ENCODE assay signal across 22 cellular contexts in genomic region chr5:62643556-62644451, GRCh38.
DNase-seq lines count a peak whose midpoint lies in the region; ATAC-seq and TF ChIP-seq lines count a peak whose summit lies in the region.
"Had no signal": no experiment of that assay in that cellular context is flagged by ENCODE, and none has a peak within 500 bp of the region (broad histone marks: within the 10 kb centered on the region; RNA-seq: fewer than 3 reads in every experiment).

No MANE protein-coding gene starts in this region.

- no peak overlapping the region for H3K27ac Mint-ChIP-seq in natural killer cell
- H3K27ac Mint-ChIP-seq: activated CD4-positive, alpha-beta T cell treated with anti-CD3 and anti-CD28 coated beads for 36 hours had no signal

- H3K27me3 ChIP-seq in brain microvascular endothelial cell (replicated peaks) = no peaks in the 10 kb centered on the region
- H3K27me3 ChIP-seq in gastrocnemius medialis = no peaks in the 10 kb centered on the region
- no peaks in the 10 kb centered on the region for H3K27me3 ChIP-seq in ovary
- H3K27me3 ChIP-seq: pancreas, right lobe of liver, stomach, tibial nerve had no signal

- no peaks in the 10 kb centered on the region for H3K9me3 ChIP-seq in gastrocnemius medialis
- no peaks in the 10 kb centered on the region for H3K9me3 ChIP-seq in ovary
- H3K9me3 ChIP-seq: pancreas, right lobe of liver, stomach, tibial nerve had no signal

- H3K36me3 ChIP-seq in brain microvascular endothelial cell (replicated peaks) = no peaks in the 10 kb centered on the region
- H3K36me3 ChIP-seq in gastrocnemius medialis = no peaks in the 10 kb centered on the region
- no peaks in the 10 kb centered on the region for H3K36me3 ChIP-seq in ovary
- H3K36me3 ChIP-seq: pancreas, right lobe of liver, stomach had no signal

- TF ChIP-seq POLR2A in gastrocnemius medialis (IDR thresholded peaks at IDR 0.05) (no peak), ovary (IDR thresholded peaks at IDR 0.05) (no peak)

- no peaks in the 10 kb centered on the region for H3K36me3 Mint-ChIP-seq in natural killer cell

- H3K4me3 Mint-ChIP-seq in natural killer cell = no peak overlapping the region
- H3K4me3 Mint-ChIP-seq: activated CD4-positive, alpha-beta T cell treated with anti-CD3 and anti-CD28 coated beads for 36 hours had no signal

- no peak overlapping the region for H3K4me3 ChIP-seq in brain microvascular endothelial cell (ENCODE audit: low read depth, low read length)
- no peak overlapping the region for H3K4me3 ChIP-seq in gastrocnemius medialis
- H3K4me3 ChIP-seq in ovary = no peak overlapping the region
- H3K4me3 ChIP-seq: K562, pancreas, right lobe of liver, stomach, tibial nerve had no signal

- peak; percentile 15 for DNase-seq in NCI-H748 (lab: John Stamatoyannopoulos, UW; ENCODE audit: unreplicated experiment)
- DNase-seq in NCI-H748 treated with DMSO at 0.1 percent for 48 hours (lab: John Stamatoyannopoulos, UW) = no peak
- DNase-seq in NCI-H1105 (lab: John Stamatoyannopoulos, UW) = peak; percentile 24
- DNase-seq in brain microvascular endothelial cell = no peak
- DNase-seq in gastrocnemius medialis = peak; percentile 9 to 31
- no peak for DNase-seq in ovary
- no peak for DNase-seq in SK-N-DZ (ENCODE audit: low spot score)
- DNase-seq in natural killer cell = no peak
- DNase-seq: activated CD4-positive, alpha-beta T cell treated with anti-CD3 and anti-CD28 coated beads for 36 hours; activated naive CD4-positive, alpha-beta T cell treated with Interleukin-2 at 50 U/mL for 16 hours; activated T-cell treated with anti-CD3 and anti-CD28 coated beads, Interleukin-2, amount 50 U/mL, for 48 hours; amniotic stem cell; Calu3; cortex of kidney; HCEC 1CT; NCI-H187 treated with DMSO at 0.1 percent for 48 hours; NCI-H510A treated with DMSO at 0.1 percent for 48 hours; pancreas; right lobe of liver; stomach had no signal

- no peaks in the 10 kb centered on the region for H3K4me1 ChIP-seq in gastrocnemius medialis
- H3K4me1 ChIP-seq in ovary (ENCODE audit: insufficient read depth) = no peaks in the 10 kb centered on the region
- H3K4me1 ChIP-seq: pancreas, right lobe of liver, stomach, tibial nerve had no signal

- 84 to 90% (median 90%) methylated on average over 17 of the region's 17 CpGs for WGBS in ovary, 3 donors

- in situ Hi-C loops in brain microvascular endothelial cell (cut with HindIII; ENCODE audit: low pct_ligation_motif_present, low sequenced_read_pairs) (no loop called here), gastrocnemius medialis (cut with MboI; ENCODE audit: low sequenced_read_pairs in 4 of 4) (no loop called here)

- H3K27me3 Mint-ChIP-seq in natural killer cell (ENCODE audit: low read depth in 2 of 2) = no peaks in the 10 kb centered on the region
- H3K27me3 Mint-ChIP-seq: activated CD4-positive, alpha-beta T cell treated with anti-CD3 and anti-CD28 coated beads for 36 hours had no signal

- H3K9me3 Mint-ChIP-seq in natural killer cell = no peaks in the 10 kb centered on the region

- peak; percentile 3 for TF ChIP-seq CTCF in brain microvascular endothelial cell (IDR thresholded peaks at IDR 0.05; ENCODE audit: low read depth, low read length, missing control alignments)
- TF ChIP-seq CTCF in gastrocnemius medialis (IDR thresholded peaks at IDR 0.05 in 4 of 5, conservative IDR thresholded peaks at IDR 0.05 in 1 of 5) = no peak
- no peak for TF ChIP-seq CTCF in ovary (IDR thresholded peaks at IDR 0.05)
- TF ChIP-seq CTCF in natural killer cell (IDR thresholded peaks at IDR 0.05) = no peak

- ATAC-seq in gastrocnemius medialis (peak in 1 of 2 donors; percentile 47), natural killer cell (no peak)
- ATAC-seq: activated CD4-positive, alpha-beta T cell treated with anti-CD3 and anti-CD28 coated beads for 36 hours; K562; pancreas had no signal

- TF ChIP-seq EP300 in ovary (IDR thresholded peaks at IDR 0.05) = no peak

- H3K27ac ChIP-seq in brain microvascular endothelial cell = no peak overlapping the region
- H3K27ac ChIP-seq in gastrocnemius medialis = no peak overlapping the region
- no peak overlapping the region for H3K27ac ChIP-seq in ovary
- H3K27ac ChIP-seq: pancreas, right lobe of liver, stomach, tibial nerve had no signal

- intact Hi-C loops in gastrocnemius medialis (cut with DNase I; ENCODE audit: low total_unique reads) (no loop called here), ovary (cut with DNase I) (no loop called here), natural killer cell (cut with micrococcal nuclease) (no loop called here)

- peaks cover 0 to 4% of the 10 kb centered on the region in 2 donors for H3K4me1 Mint-ChIP-seq in natural killer cell
- H3K4me1 Mint-ChIP-seq: activated CD4-positive, alpha-beta T cell treated with anti-CD3 and anti-CD28 coated beads for 36 hours had no signal

Comparison
In these comparisons a context has a peak if more than half of its experiments do, and no peak if none do; other contexts are left out.
1. DNase-seq: peak in NCI-H748 (single experiment), NCI-H1105 (single experiment) and gastrocnemius medialis (2 of 2); none in NCI-H748 treated with DMSO at 0.1 percent for 48 hours (single experiment), brain microvascular endothelial cell (single experiment), ovary (0 of 5), SK-N-DZ (single experiment) and natural killer cell (single experiment).